In the genomic region with DNA sequence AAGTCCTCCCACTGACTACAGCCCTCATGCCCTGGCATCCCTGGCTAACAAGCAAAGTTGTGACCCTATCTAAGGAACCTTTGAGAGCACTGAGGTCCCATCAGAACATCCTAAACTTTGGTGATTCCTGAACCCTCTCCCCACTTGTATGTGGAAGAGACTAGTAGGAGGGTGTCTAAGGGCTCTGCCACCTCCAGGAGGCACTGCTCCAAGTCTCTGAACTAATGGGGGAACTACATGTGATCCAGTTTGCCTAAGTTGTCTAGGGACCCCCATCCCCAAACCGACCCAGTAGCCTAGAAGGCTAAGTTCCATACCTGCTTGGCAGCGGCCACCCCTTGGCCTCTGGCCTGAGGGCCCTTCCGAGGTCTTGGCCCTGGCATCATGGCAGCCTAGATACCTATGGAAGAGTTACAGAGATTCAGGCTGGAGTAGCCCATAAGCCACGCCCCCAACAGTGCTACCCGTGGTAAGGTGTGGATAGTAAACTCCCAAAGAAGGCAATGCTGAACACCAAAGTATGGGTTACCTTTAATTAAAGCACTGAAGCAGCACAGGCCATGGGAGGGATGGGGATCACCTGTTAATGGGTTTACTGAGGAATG, we compare ENCODE assay signal across 1 cellular context.
TF ChIP-seq lines count a peak whose summit lies in the region.

No MANE protein-coding gene starts in this region.

TF ChIP-seq in IMR-90, 13 proteins besides CTCF, POLR2A, EP300 and RAD21:
- TF ChIP-seq RCOR1 (IDR thresholded peaks at IDR 0.05; ENCODE audit: insufficient replicate concordance, low read length): no peak
- no peak for TF ChIP-seq FOS (IDR thresholded peaks at IDR 0.05; ENCODE audit: low read depth, low read length)
- TF ChIP-seq RFX5 (IDR thresholded peaks at IDR 0.05; ENCODE audit: low read depth, low read length): no peak
- no peak for TF ChIP-seq CEBPB (IDR thresholded peaks at IDR 0.05; ENCODE audit: low read depth, low read length)
- TF ChIP-seq MAZ (IDR thresholded peaks at IDR 0.05; ENCODE audit: borderline replicate concordance, low read depth, low read length): no peak
- TF ChIP-seq BHLHE40 (IDR thresholded peaks at IDR 0.05; ENCODE audit: low read depth, low read length): no peak
- no peak for TF ChIP-seq SMC3 (IDR thresholded peaks at IDR 0.05; ENCODE audit: low read depth, low read length)
- TF ChIP-seq NFE2L2 (IDR thresholded peaks at IDR 0.05; ENCODE audit: low read depth, low read length): no peak
- no peak for TF ChIP-seq MAFK (IDR thresholded peaks at IDR 0.05; ENCODE audit: low read depth, low read length)
- TF ChIP-seq ELK1 (IDR thresholded peaks at IDR 0.05; ENCODE audit: borderline replicate concordance, low read depth, low read length): no peak
- no peak for TF ChIP-seq USF2 (IDR thresholded peaks at IDR 0.05; ENCODE audit: low read depth, low read length)
- no peak for TF ChIP-seq CHD1 (IDR thresholded peaks at IDR 0.05; ENCODE audit: low read depth, low read length)
- no peak for TF ChIP-seq MXI1 (IDR thresholded peaks at IDR 0.05; ENCODE audit: borderline replicate concordance, low read depth, low read length)
